Comparison of ENCODE assay signal across 2 cellular contexts in genomic region chr11:67051494-67051893, GRCh38.
A peak's percentile ranks its signal among the peaks of the same experiment; 100 is the strongest.
TF ChIP-seq lines count a peak whose summit lies in the region.

No MANE protein-coding gene starts in this region.

TF ChIP-seq in HepG2, 621 proteins besides CTCF, POLR2A, EP300 and RAD21:
- TF ChIP-seq ZBTB20 (CRISPR knock-in tag; IDR thresholded peaks at IDR 0.05; ENCODE audit: borderline replicate concordance, low read depth): no peak
- TF ChIP-seq ZNF160 (CRISPR knock-in tag; IDR thresholded peaks at IDR 0.05): no peak
- no peak for TF ChIP-seq PRDM4 (CRISPR knock-in tag; IDR thresholded peaks at IDR 0.05; ENCODE audit: borderline replicate concordance)
- no peak for TF ChIP-seq ZHX1 (CRISPR knock-in tag; IDR thresholded peaks at IDR 0.05; ENCODE audit: low read depth)
- peak; percentile 95 for TF ChIP-seq ZNF768 (CRISPR knock-in tag; IDR thresholded peaks at IDR 0.05)

TF ChIP-seq in K562, 482 proteins besides CTCF, POLR2A, EP300 and RAD21:
- TF ChIP-seq RBM25 (IDR thresholded peaks at IDR 0.05; ENCODE audit: low read depth, low read length, severe bottlenecking) (peak; percentile 89), KDM5B (IDR thresholded peaks at IDR 0.05; ENCODE audit: insufficient replicate concordance, low read depth, low read length) (no peak), KDM1A (IDR thresholded peaks at IDR 0.05) (peak in 1 of 2 experiments; percentile 47; a peak in 2 of 4 replicates), SMARCA5 (IDR thresholded peaks at IDR 0.05) (peak; percentile 45; the same call in 1 of the 2 replicates), NR2C2 (CRISPR knock-in tag; IDR thresholded peaks at IDR 0.05) (no peak), NR2C2 (tag; IDR thresholded peaks at IDR 0.05) (no peak), BCOR (IDR thresholded peaks at IDR 0.05) (peak; percentile 83), ASH1L (IDR thresholded peaks at IDR 0.05; ENCODE audit: borderline replicate concordance, low read depth, partially characterized antibody) (no peak), NFRKB (IDR thresholded peaks at IDR 0.05; ENCODE audit: low read depth) (no peak), PTBP1 (IDR thresholded peaks at IDR 0.05; ENCODE audit: low read depth, low read length) (0 out of 2 replicates have a peak, but pooled peaks have one; percentile 50), MLX (CRISPR knock-in tag; conservative IDR thresholded peaks at IDR 0.05) (no peak), PPARD (CRISPR knock-in tag; IDR thresholded peaks at IDR 0.05) (no peak), BRF2 (IDR thresholded peaks at IDR 0.05; ENCODE audit: borderline replicate concordance, insufficient read depth, insufficient read length) (no peak), ZFP36 (IDR thresholded peaks at IDR 0.05; ENCODE audit: low read depth, low read length, partially characterized antibody) (peak; percentile 67)
TF ChIP-seq in K562: peak in this region for 6.
